Comparison of ENCODE assay signal across 16 cellular contexts in the genomic region with DNA sequence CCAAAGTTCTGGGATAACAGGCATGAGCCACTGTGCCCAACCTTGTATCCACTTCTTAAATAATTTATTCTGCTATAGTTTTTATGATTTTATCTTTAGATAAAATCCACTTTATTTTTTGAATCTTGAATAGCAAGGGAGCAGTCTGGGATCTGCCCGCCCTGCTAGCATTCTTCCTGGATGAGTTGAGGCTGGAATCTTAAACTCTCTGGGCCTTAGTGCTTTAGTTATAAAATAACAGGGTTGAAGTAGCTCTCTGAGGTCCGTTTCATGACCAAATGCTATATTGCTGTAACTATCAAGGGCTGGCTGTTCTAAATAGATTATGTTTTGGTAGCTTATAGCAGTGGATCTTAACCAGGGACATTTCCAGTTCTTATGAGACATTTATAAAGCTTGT. TPM values are rescaled to one million over a fixed set of nuclear protein-coding genes. Genes with fewer than 3 reads are reported as not detected.
DNase-seq lines count a peak whose midpoint lies in the region; TF ChIP-seq lines count a peak whose summit lies in the region.
"Had no signal": no experiment of that assay in that cellular context is flagged by ENCODE, and none has a peak within 500 bp of the region (broad histone marks: within the 10 kb centered on the region; RNA-seq: fewer than 3 reads in every experiment).

No MANE protein-coding gene starts in this region.

- H3K4ac ChIP-seq in mesenchymal stem cell (ENCODE audit: low read depth in 1 of 2, low read length in 2 of 2) = no peak overlapping the region

- TF ChIP-seq CTCF in VCaP (conservative IDR thresholded peaks at IDR 0.05) = no peak

- no peak overlapping the region for H2BK5ac ChIP-seq in mesenchymal stem cell (ENCODE audit: low read depth, low read length, poor library complexity, severe bottlenecking)

- peak; percentile 42 for DNase-seq in EH (ENCODE audit: low read depth)
- no peak for DNase-seq in mesenchymal stem cell
- DNase-seq in HuH-7.5 (ENCODE audit: low spot score) = no peak
- DNase-seq in NCI-H526 (lab: John Stamatoyannopoulos, UW) = no peak
- no peak for DNase-seq in activated CD4-positive, CD25-positive, alpha-beta regulatory T cell (lab: John Stamatoyannopoulos, UW)
- DNase-seq: DND-41; GOT3; KBM-7; NCI-H1105; NCI-H2081 treated with DMSO at 0.1 percent for 48 hours; NCI-H748 treated with DMSO at 0.1 percent for 48 hours; NK-92 treated with Interleukin-12 subunit alpha and Interleukin-12 subunit beta, amount 100 ng/mL, for 24 hours; Peyer's patch had no signal

- WGBS in mesenchymal stem cell = 53% methylated on average over 2 of the region's 2 CpGs

- H3K4me2 ChIP-seq in mesenchymal stem cell (ENCODE audit: low read length, poor library complexity, severe bottlenecking) = no peak overlapping the region

- H4K91ac ChIP-seq in mesenchymal stem cell (ENCODE audit: low read length) = no peak overlapping the region

- peak overlapping the region; percentile 19 for H3K9ac ChIP-seq in mesenchymal stem cell (ENCODE audit: low read length)
- H3K9ac ChIP-seq in subcutaneous abdominal adipose tissue (ENCODE audit: low read length in 5 of 5) = no peak overlapping the region

- H3K27me3 ChIP-seq in mesenchymal stem cell (ENCODE audit: control insufficient read depth in 1 of 2, insufficient read depth in 1 of 2, low read length in 2 of 2) (no peaks in the 10 kb centered on the region), subcutaneous abdominal adipose tissue (ENCODE audit: control insufficient read depth in 5 of 5, insufficient read depth in 4 of 5, low read length in 5 of 5) (no peaks in the 10 kb centered on the region)
- H3K27me3 ChIP-seq: Peyer's patch, SJSA1 had no signal

- peaks cover 0 to 18% of the 10 kb centered on the region in 2 experiments for H3K36me3 ChIP-seq in mesenchymal stem cell (ENCODE audit: control insufficient read depth in 1 of 2, insufficient read depth in 2 of 2, low read depth in 1 of 2, low read length in 2 of 2)
- H3K36me3 ChIP-seq in subcutaneous abdominal adipose tissue (ENCODE audit: control insufficient read depth in 5 of 5, insufficient read depth in 5 of 5, low read length in 5 of 5) = peaks cover 9 to 19% (median 16%) of the 10 kb centered on the region in 5 donors
- H3K36me3 ChIP-seq: Peyer's patch, SJSA1 had no signal

- no peak overlapping the region for H2BK15ac ChIP-seq in mesenchymal stem cell (ENCODE audit: low read depth, poor library complexity, severe bottlenecking)

- H3K79me1 ChIP-seq in mesenchymal stem cell (replicated peaks; ENCODE audit: low read length, poor library complexity, severe bottlenecking) = no peaks in the 10 kb centered on the region

- H2BK12ac ChIP-seq in mesenchymal stem cell (ENCODE audit: low read length in 2 of 2) = no peak overlapping the region

- H3K9me3 ChIP-seq in mesenchymal stem cell (ENCODE audit: control insufficient read depth, low read length) (no peaks in the 10 kb centered on the region), subcutaneous abdominal adipose tissue (ENCODE audit: control insufficient read depth in 5 of 5, low read length in 5 of 5) (no peaks in the 10 kb centered on the region)
- H3K9me3 ChIP-seq: Peyer's patch, SJSA1 had no signal

- H2AFZ ChIP-seq in mesenchymal stem cell (ENCODE audit: low read depth, low read length) = no peak overlapping the region

- H3K4me3 ChIP-seq in mesenchymal stem cell (ENCODE audit: insufficient read depth in 1 of 2, low read depth in 1 of 2, low read length in 2 of 2) = no peak overlapping the region
- no peak overlapping the region for H3K4me3 ChIP-seq in subcutaneous abdominal adipose tissue (ENCODE audit: low read depth in 1 of 5, low read length in 5 of 5)
- H3K4me3 ChIP-seq: Peyer's patch, SJSA1 had no signal

- H3K14ac ChIP-seq in mesenchymal stem cell (ENCODE audit: low read length in 2 of 2) = no peak overlapping the region

- H2AK5ac ChIP-seq in mesenchymal stem cell (ENCODE audit: low read length, severe bottlenecking) = no peak overlapping the region

- H3K27ac ChIP-seq in VCaP = peak overlapping the region; percentile 53; the same call in 1 of the 2 replicates
- H3K27ac ChIP-seq in mesenchymal stem cell (ENCODE audit: low read length, poor library complexity, severe bottlenecking) = peak overlapping the region; percentile 77
- peak overlapping the region; percentile 93 for H3K27ac ChIP-seq in subcutaneous abdominal adipose tissue (ENCODE audit: low read depth, low read length)
- H3K27ac ChIP-seq: Peyer's patch, SJSA1 had no signal

- peaks cover 3% of the 10 kb centered on the region for H3K4me1 ChIP-seq in mesenchymal stem cell (ENCODE audit: control insufficient read depth, insufficient read depth, low read depth, low read length)
- peaks cover 5 to 34% (median 32%) of the 10 kb centered on the region in 5 donors for H3K4me1 ChIP-seq in subcutaneous abdominal adipose tissue (ENCODE audit: control insufficient read depth in 5 of 5, insufficient read depth in 5 of 5, low read length in 5 of 5)
- H3K4me1 ChIP-seq: Peyer's patch, SJSA1 had no signal

- H3K23ac ChIP-seq in mesenchymal stem cell (ENCODE audit: low read length in 2 of 2) = no peak overlapping the region

- no peak overlapping the region for H4K8ac ChIP-seq in mesenchymal stem cell (ENCODE audit: low read length)

- no peak overlapping the region for H3K18ac ChIP-seq in mesenchymal stem cell (ENCODE audit: low read depth in 1 of 2, low read length in 2 of 2)

- H2BK120ac ChIP-seq in mesenchymal stem cell (ENCODE audit: low read depth, low read length) = no peak overlapping the region

RNA-seq across cellular contexts. Expression of gene ACER2, which starts 20.8 kb away (rescaled TPM):
- 2.0 TPM for polyA plus RNA-seq in mesenchymal stem cell (2013, experiment 1 of 2)
- 2.2 TPM for polyA plus RNA-seq in mesenchymal stem cell (2013, experiment 2 of 2)

RNA-seq across cellular contexts. Expression of gene RPS6, which starts 49.6 kb away (rescaled TPM):
- 2,082 TPM for polyA plus RNA-seq in mesenchymal stem cell (2013, experiment 1 of 2)
- polyA plus RNA-seq in mesenchymal stem cell (2013, experiment 2 of 2) = 2,286 TPM
